Comparison of ENCODE assay signal across 19 cellular contexts in the genomic region with DNA sequence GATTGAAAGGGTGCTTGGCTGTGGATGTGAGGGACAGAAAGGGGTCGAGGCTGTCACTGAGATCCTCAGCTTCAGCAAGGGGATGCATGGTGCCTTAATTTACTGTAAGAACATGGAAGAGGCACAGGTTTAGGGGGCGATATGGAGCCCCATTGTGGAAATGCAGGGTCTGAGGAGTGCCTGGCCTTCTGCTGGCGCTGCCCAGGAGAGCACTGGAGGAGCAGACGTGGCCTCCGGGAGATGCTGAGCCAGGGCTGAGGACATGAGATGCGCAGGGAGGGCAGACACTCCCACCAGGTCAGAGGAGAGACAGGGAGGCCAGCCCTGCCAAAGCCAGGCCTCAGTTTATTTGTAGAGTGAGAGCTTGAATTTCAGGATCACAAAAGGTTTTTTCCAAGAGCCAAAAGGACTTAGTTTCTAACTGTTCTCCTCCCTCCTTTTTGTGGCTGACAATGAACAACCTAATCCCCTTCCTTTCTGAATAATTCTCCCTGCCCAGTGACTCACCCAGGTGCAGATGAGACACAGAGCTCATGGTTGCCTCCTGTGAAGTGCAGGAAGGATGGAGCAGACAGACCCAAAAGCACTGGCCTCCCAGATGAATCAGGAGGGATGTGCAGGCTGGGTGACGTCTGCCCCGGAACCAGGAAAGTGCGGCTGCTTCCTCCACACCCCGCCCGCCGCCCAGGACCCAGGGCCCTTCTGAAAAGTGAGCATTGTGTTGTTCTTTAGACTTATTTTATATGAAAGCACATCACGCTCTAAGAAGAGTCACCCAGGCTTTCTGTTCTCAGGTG.
DNase-seq lines count a peak whose midpoint lies in the region; ATAC-seq and TF ChIP-seq lines count a peak whose summit lies in the region.
"Had no signal": no experiment of that assay in that cellular context is flagged by ENCODE, and none has a peak within 500 bp of the region (broad histone marks: within the 10 kb centered on the region; RNA-seq: fewer than 3 reads in every experiment).

No MANE protein-coding gene starts in this region.

- H3K36me3 Mint-ChIP-seq in neural crest cell (ENCODE audit: low read depth), result peaks cover 3% of the 10 kb centered on the region
- H3K36me3 Mint-ChIP-seq: CD4-positive, CD25-positive, alpha-beta regulatory T cell had no signal

- peaks cover 9% of the 10 kb centered on the region for H3K9me3 Mint-ChIP-seq in neural crest cell

- H3K27me3 ChIP-seq in PC-9 (ENCODE audit: insufficient read depth, low read depth), result no peaks in the 10 kb centered on the region
- H3K27me3 ChIP-seq: tibial nerve had no signal

- peak; percentile 66 for DNase-seq in A172 (ENCODE audit: low spot score)
- peak; percentile 27 to 68 for DNase-seq in PC-9
- peak; percentile 96 for DNase-seq in epithelial cell of esophagus (ENCODE audit: low read depth)
- no peak for DNase-seq in neural crest cell (ENCODE audit: low read depth, low spot score)
- DNase-seq in NCI-H1105 treated with DMSO at 0.1 percent for 48 hours (lab: John Stamatoyannopoulos, UW), result no peak
- DNase-seq in NCI-H1436 (lab: John Stamatoyannopoulos, UW), result no peak
- DNase-seq: activated CD4-positive, CD25-positive, alpha-beta regulatory T cell; activated naive CD4-positive, alpha-beta T cell treated with anti-CD3 and anti-CD28 coated beads for 36 hours; CD4-positive, CD25-positive, alpha-beta regulatory T cell; cortex of kidney; DMS79 treated with DMSO at 0.1 percent for 48 hours; erythroblast; NCI-H1092 treated with DMSO at 0.1 percent for 48 hours; NCI-H69; stimulated activated naive B cell treated with anti-CD40 and anti-IgM and Interleukin-4, amounts not matched to agents 10 μg/mL and 1 μg/mL and 100 μg/mL, for 72 hours had no signal

- intact Hi-C loops in PC-9 (cut with micrococcal nuclease; ENCODE audit: unreplicated experiment), result no loop called here

- no peaks in the 10 kb centered on the region for H4K20me1 ChIP-seq in PC-9 (ENCODE audit: insufficient read depth)

- peaks cover 55% of the 10 kb centered on the region for H3K4me1 ChIP-seq in PC-9 (replicated peaks; ENCODE audit: insufficient read depth)
- H3K4me1 ChIP-seq: tibial nerve had no signal

- no peaks in the 10 kb centered on the region for H3K4me1 Mint-ChIP-seq in neural crest cell
- H3K4me1 Mint-ChIP-seq: CD4-positive, CD25-positive, alpha-beta regulatory T cell; stimulated activated naive B cell treated with anti-CD40 and anti-IgM and Interleukin-4, amounts not matched to agents 10 μg/mL and 1 μg/mL and 100 μg/mL, for 72 hours had no signal

- H3F3A ChIP-seq in PC-9 (ENCODE audit: insufficient read depth, low read depth), result peaks cover 31% of the 10 kb centered on the region; the same call in 1 of the 2 replicates

- peaks cover 5% of the 10 kb centered on the region for H3K9me3 ChIP-seq in PC-9 (ENCODE audit: insufficient read depth, low read depth)

- H3K9me2 ChIP-seq in PC-9 (ENCODE audit: insufficient read depth), result no peaks in the 10 kb centered on the region

- BruUV-seq in PC-9 (replicated peaks; lab: Mats Ljungman, UMichigan), result no TSS peak

- TF ChIP-seq CTCF in PC-9 (conservative IDR thresholded peaks at IDR 0.05) (no peak), epithelial cell of esophagus (IDR thresholded peaks at IDR 0.05; ENCODE audit: insufficient read depth, low read depth, low read length, missing control alignments) (no peak), neural crest cell (conservative IDR thresholded peaks at IDR 0.05) (no peak)

- ATAC-seq in GM19351 (IDR thresholded peaks at IDR 0.05; ENCODE audit: unreplicated experiment) (no peak), GM21515 (IDR thresholded peaks at IDR 0.05; ENCODE audit: unreplicated experiment) (no peak)
- ATAC-seq: stimulated activated naive B cell treated with anti-CD40 and anti-IgM and Interleukin-4, amounts not matched to agents 10 μg/mL and 1 μg/mL and 100 μg/mL, for 72 hours had no signal

- no peak overlapping the region for H3K27ac ChIP-seq in PC-9

- H3K27me3 Mint-ChIP-seq in neural crest cell (ENCODE audit: low read depth), result no peaks in the 10 kb centered on the region

- no peak overlapping the region for H3K4me3 ChIP-seq in PC-9
- no peak overlapping the region for H3K4me3 ChIP-seq in epithelial cell of esophagus (ENCODE audit: low read length)
- H3K4me3 ChIP-seq: smooth muscle cell, tibial nerve had no signal

- H3K36me3 ChIP-seq in PC-9 (ENCODE audit: low read depth), result no peaks in the 10 kb centered on the region
- H3K36me3 ChIP-seq: tibial nerve had no signal

- H3K27ac Mint-ChIP-seq in neural crest cell (ENCODE audit: unreplicated experiment), result peak overlapping the region; percentile 31
- H3K27ac Mint-ChIP-seq: activated naive CD4-positive, alpha-beta T cell treated with anti-CD3 and anti-CD28 coated beads for 36 hours; stimulated activated naive B cell treated with anti-CD40 and anti-IgM and Interleukin-4, amounts not matched to agents 10 μg/mL and 1 μg/mL and 100 μg/mL, for 72 hours had no signal

- CTCF ChIA-PET in PC-9 (lab: Charles Lee), result no interaction called here

- POLR2A ChIA-PET in PC-9 (lab: Charles Lee; ENCODE audit: unreplicated experiment), result no interaction called here

- H3K4me2 ChIP-seq in PC-9, result peak overlapping the region; percentile 31
- H3K4me2 ChIP-seq: smooth muscle cell had no signal

- no peak overlapping the region for H2AFZ ChIP-seq in PC-9

- H3K79me2 ChIP-seq in PC-9 (ENCODE audit: low read depth), result no peaks in the 10 kb centered on the region

- no peak overlapping the region for H3K4me3 Mint-ChIP-seq in neural crest cell
- H3K4me3 Mint-ChIP-seq: activated naive CD4-positive, alpha-beta T cell treated with anti-CD3 and anti-CD28 coated beads for 36 hours; CD4-positive, CD25-positive, alpha-beta regulatory T cell; stimulated activated naive B cell treated with anti-CD40 and anti-IgM and Interleukin-4, amounts not matched to agents 10 μg/mL and 1 μg/mL and 100 μg/mL, for 72 hours had no signal

Comparison
In these comparisons a context has a peak if more than half of its experiments do, and no peak if none do; other contexts are left out.
1. DNase-seq: peak in A172 (single experiment), PC-9 (2 of 2) and epithelial cell of esophagus (single experiment); none in neural crest cell (single experiment), NCI-H1105 treated with DMSO at 0.1 percent for 48 hours (single experiment) and NCI-H1436 (single experiment).